ENCODE assay signal across 8 cellular contexts in genomic region chr10:26556756-26557640, GRCh38.
DNase-seq lines count a peak whose midpoint lies in the region; ATAC-seq, FAIRE-seq and TF ChIP-seq lines count a peak whose summit lies in the region.

No MANE protein-coding gene starts in this region.

- peaks cover 9% of the 10 kb centered on the region for H3K4me1 Mint-ChIP-seq in astrocyte (ENCODE audit: low read depth, unreplicated experiment)

- H3K27ac Mint-ChIP-seq in astrocyte (ENCODE audit: unreplicated experiment): peak overlapping the region; percentile 82

- H3K27me3 ChIP-seq in OCI-LY3 (ENCODE audit: low read depth, low read length) (no peaks in the 10 kb centered on the region), astrocyte (ENCODE audit: insufficient read depth, low read length) (no peaks in the 10 kb centered on the region), spleen (replicated peaks in 1 of 7) (no peaks in the 10 kb centered on the region)

- peaks cover 25% of the 10 kb centered on the region for H3K36me3 ChIP-seq in OCI-LY3 (replicated peaks; ENCODE audit: low read depth, low read length)
- no peaks in the 10 kb centered on the region for H3K36me3 ChIP-seq in astrocyte (ENCODE audit: insufficient read depth, low read length)
- peaks cover 0 to 98% (median 39%) of the 10 kb centered on the region in 6 donors for H3K36me3 ChIP-seq in spleen

- H3K4me3 Mint-ChIP-seq in astrocyte (ENCODE audit: unreplicated experiment): peak overlapping the region; percentile 37

- no peak for TF ChIP-seq POLR2A in spleen (IDR thresholded peaks at IDR 0.05)

- DNase-seq in DMS79 treated with DMSO at 0.1 percent for 48 hours (lab: John Stamatoyannopoulos, UW): peak; percentile 30
- no peak for DNase-seq in DMS79 (lab: John Stamatoyannopoulos, UW)
- peak; percentile 39 for DNase-seq in astrocyte (ENCODE audit: low read depth)
- peak; percentile 46 for DNase-seq in hepatic stellate cell (ENCODE audit: low spot score)
- no peak for DNase-seq in spleen
- no peak for DNase-seq in NCI-H187 (lab: John Stamatoyannopoulos, UW)

- H4K20me1 ChIP-seq in OCI-LY3 (ENCODE audit: insufficient read depth, low read length): no peaks in the 10 kb centered on the region
- H4K20me1 ChIP-seq in astrocyte (ENCODE audit: insufficient read depth, low read length): no peaks in the 10 kb centered on the region

- FAIRE-seq in astrocyte (lab: Jason Lieb, UNC): peak; percentile 37

- H3K4me1 ChIP-seq in OCI-LY3 (ENCODE audit: low read length) (no peaks in the 10 kb centered on the region), astrocyte (ENCODE audit: insufficient read depth, low read length) (no peaks in the 10 kb centered on the region), spleen (peaks cover 0 to 53% (median 11%) of the 10 kb centered on the region in 6 donors)

- no peaks in the 10 kb centered on the region for H3K36me3 Mint-ChIP-seq in astrocyte (ENCODE audit: low read depth, unreplicated experiment)

- no peak overlapping the region for H3K4me3 ChIP-seq in OCI-LY3 (ENCODE audit: low read length)
- H3K4me3 ChIP-seq in astrocyte (ENCODE audit: insufficient read depth, low read depth, low read length): peak overlapping the region; percentile 45
- no peak overlapping the region for H3K4me3 ChIP-seq in spleen

- H3K27me3 Mint-ChIP-seq in astrocyte (ENCODE audit: low read depth, unreplicated experiment): no peaks in the 10 kb centered on the region

- H3K4me2 ChIP-seq in OCI-LY3 (ENCODE audit: low read length): no peak overlapping the region
- H3K4me2 ChIP-seq in astrocyte (ENCODE audit: low read length): peak overlapping the region; percentile 79

- H3K27ac ChIP-seq in OCI-LY3 (ENCODE audit: low read length) (no peak overlapping the region), astrocyte (ENCODE audit: low read depth, low read length) (peak overlapping the region; percentile 40), spleen (peak overlapping the region in 7 of 8 donors; percentile 53 to 91 (median 87))

- peak; percentile 72 for TF ChIP-seq CTCF in OCI-LY3 (IDR thresholded peaks at IDR 0.05; ENCODE audit: low read depth, low read length)
- peak; percentile 94 for TF ChIP-seq CTCF in astrocyte (IDR thresholded peaks at IDR 0.05; ENCODE audit: insufficient read depth, low read depth, low read length)
- TF ChIP-seq CTCF in spleen (IDR thresholded peaks at IDR 0.05 in 8 of 11, conservative IDR thresholded peaks at IDR 0.05 in 3 of 11): peak; percentile 46 to 82 (median 69)

- no peaks in the 10 kb centered on the region for H3K9me3 ChIP-seq in OCI-LY3 (ENCODE audit: insufficient read depth, low read length)
- H3K9me3 ChIP-seq in astrocyte (ENCODE audit: insufficient read depth, low read depth, low read length): no peaks in the 10 kb centered on the region
- H3K9me3 ChIP-seq in spleen: no peaks in the 10 kb centered on the region

- intact Hi-C loops in spleen (cut with DNase I; ENCODE audit: low total_unique reads): loop anchor here (5.0 kb wide), 2 partner anchors 220 to 680 kb away; no protein-coding TSS in a partner anchor

- H2AFZ ChIP-seq in OCI-LY3 (ENCODE audit: low read depth, low read length) (no peak overlapping the region), astrocyte (ENCODE audit: low read depth, low read length) (peak overlapping the region; percentile 54)

- H3K9ac ChIP-seq in OCI-LY3 (ENCODE audit: low read length): no peak overlapping the region
- peak overlapping the region; percentile 64 for H3K9ac ChIP-seq in astrocyte (ENCODE audit: low read length)

- peaks cover 6% of the 10 kb centered on the region for H3K9me3 Mint-ChIP-seq in astrocyte (ENCODE audit: unreplicated experiment)

- peak; percentile 56 for ATAC-seq in HG02938 (IDR thresholded peaks at IDR 0.05; ENCODE audit: unreplicated experiment)

- H3K79me2 ChIP-seq in OCI-LY3 (ENCODE audit: low read length): no peaks in the 10 kb centered on the region
- H3K79me2 ChIP-seq in astrocyte (ENCODE audit: insufficient read depth, low read length): no peaks in the 10 kb centered on the region

- 39 to 58% (median 49%) methylated on average over 9 of the region's 9 CpGs for WGBS in spleen, 5 donors

Comparison
In these comparisons a context has a peak if more than half of its experiments do, and no peak if none do; other contexts are left out.
1. DNase-seq: peak in DMS79 treated with DMSO at 0.1 percent for 48 hours (single experiment), astrocyte (single experiment) and hepatic stellate cell (single experiment); none in DMS79 (single experiment), spleen (single experiment) and NCI-H187 (0 of 2).
2. Peak in every context shown above with its lines, with median percentiles within 50 percentile points of each other: CTCF ChIP-seq.